Comparison of ENCODE assay signal across 7 cellular contexts in the genomic region with DNA sequence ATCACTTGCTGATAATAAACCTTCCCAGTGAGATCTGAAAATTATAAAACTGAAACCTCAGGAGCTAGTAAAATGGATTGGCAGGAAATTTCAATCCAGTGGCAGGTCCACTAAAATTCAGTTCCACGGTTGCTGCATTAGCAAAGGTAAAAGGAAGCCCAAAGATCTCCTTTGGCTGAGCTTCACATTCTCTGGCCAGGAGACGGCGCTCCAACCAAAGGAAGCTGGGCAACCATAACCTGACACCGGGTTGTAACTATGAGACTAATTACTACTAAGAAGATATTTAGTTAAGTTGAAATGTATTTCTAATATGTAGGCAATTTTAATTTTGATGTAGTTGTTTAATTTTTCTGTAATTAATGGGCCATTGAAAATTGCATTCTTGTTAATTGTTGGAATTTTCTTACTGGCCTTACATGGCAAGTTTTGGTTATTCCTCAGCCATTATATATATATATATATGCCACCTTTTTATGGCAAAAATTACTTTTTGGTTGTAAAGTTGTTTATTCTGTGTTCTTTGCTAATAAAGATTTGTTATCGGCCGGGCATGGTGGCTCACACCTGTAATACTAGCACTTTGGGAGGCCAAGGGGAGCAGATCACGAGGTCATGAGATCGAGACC. TPM values are rescaled to one million over a fixed set of nuclear protein-coding genes. Genes with fewer than 3 reads are reported as not detected.
A peak's percentile ranks its signal among the peaks of the same experiment; 100 is the strongest.
DNase-seq lines count a peak whose midpoint lies in the region; ATAC-seq and TF ChIP-seq lines count a peak whose summit lies in the region.

No MANE protein-coding gene starts in this region.

- no peaks in the 10 kb centered on the region for H3K9me3 Mint-ChIP-seq in endothelial cell (ENCODE audit: unreplicated experiment)

- TF ChIP-seq POLR2A in vagina (IDR thresholded peaks at IDR 0.05), result no peak

- H3K27me3 ChIP-seq in GM06990 (replicated peaks; ENCODE audit: control insufficient read depth, insufficient read depth, low read length) (no peaks in the 10 kb centered on the region), vagina (no peaks in the 10 kb centered on the region)

- no peak overlapping the region for H3K4me3 Mint-ChIP-seq in endothelial cell (ENCODE audit: unreplicated experiment)

- no peaks in the 10 kb centered on the region for H3K36me3 Mint-ChIP-seq in endothelial cell (ENCODE audit: low read depth, unreplicated experiment)

- H3K27ac ChIP-seq in vagina, result no peak overlapping the region

- peaks cover 6% of the 10 kb centered on the region for H3K27me3 Mint-ChIP-seq in endothelial cell (ENCODE audit: unreplicated experiment)

- no peak for DNase-seq in GM06990 (ENCODE audit: extremely low read depth, insufficient read length)
- peak; percentile 16 for DNase-seq in LHCN-M2 (ENCODE audit: low read depth)
- DNase-seq in UCSD-AML1 (lab: John Stamatoyannopoulos, UW; ENCODE audit: unreplicated experiment), result peak; percentile 50
- peak; percentile 55 for DNase-seq in endothelial cell (ENCODE audit: low spot score)
- peak; percentile 20 for DNase-seq in pons (ENCODE audit: low spot score)
- no peak for DNase-seq in vagina (ENCODE audit: extremely low spot score in 2 of 2)

- H3K4me3 ChIP-seq in GM06990 (replicated peaks; ENCODE audit: low read depth, low read length) (no peak overlapping the region), vagina (no peak overlapping the region)

- no peaks in the 10 kb centered on the region for H3K4me1 Mint-ChIP-seq in endothelial cell (ENCODE audit: unreplicated experiment)

- no peaks in the 10 kb centered on the region for H3K4me1 ChIP-seq in vagina

- intact Hi-C loops in vagina (cut with DNase I), result no loop called here

- TF ChIP-seq CTCF in GM06990 (IDR thresholded peaks at IDR 0.05; ENCODE audit: insufficient read depth, low read length, poor library complexity, severe bottlenecking), result peak; percentile 90
- TF ChIP-seq CTCF in endothelial cell (IDR thresholded peaks at IDR 0.05; ENCODE audit: unreplicated experiment), result peak; percentile 39
- peak in 1 of 3 experiments; percentile 28 for TF ChIP-seq CTCF in vagina (IDR thresholded peaks at IDR 0.05)

- no peak overlapping the region for H3K27ac Mint-ChIP-seq in endothelial cell (ENCODE audit: unreplicated experiment)

- no peak for ATAC-seq in HG03139 (IDR thresholded peaks at IDR 0.05; ENCODE audit: unreplicated experiment)

- no peaks in the 10 kb centered on the region for H3K9me3 ChIP-seq in vagina

- H3K36me3 ChIP-seq in GM06990 (ENCODE audit: control insufficient read depth, insufficient read depth, low read length) (no peaks in the 10 kb centered on the region), vagina (no peaks in the 10 kb centered on the region)

RNA-seq across cellular contexts. Expression of gene OR8S1, which starts 17.0 kb away (rescaled TPM):
- total RNA-seq in LHCN-M2 (2014; rRNA removed) (not detected in 2 replicates), endothelial cell (ENCODE audit: unreplicated experiment) (not detected), vagina (not detected)
- polyA plus RNA-seq in LHCN-M2 (2012), result not detected

RNA-seq across cellular contexts. Expression of gene LALBA, which starts 27.4 kb away (rescaled TPM):
- not detected in 2 replicates for total RNA-seq in LHCN-M2 (2014; rRNA removed)
- polyA plus RNA-seq in LHCN-M2 (2012), result not detected
- not detected for total RNA-seq in endothelial cell (ENCODE audit: unreplicated experiment)
- total RNA-seq in vagina, result not detected

Comparison
In these comparisons a context has a peak if more than half of its experiments do, and no peak if none do; other contexts are left out.
1. DNase-seq: peak in LHCN-M2 (single experiment), UCSD-AML1 (single experiment), endothelial cell (single experiment) and pons (single experiment); none in GM06990 (single experiment) and vagina (0 of 2).